ENCODE assay signal across 10 cellular contexts in the genomic region with DNA sequence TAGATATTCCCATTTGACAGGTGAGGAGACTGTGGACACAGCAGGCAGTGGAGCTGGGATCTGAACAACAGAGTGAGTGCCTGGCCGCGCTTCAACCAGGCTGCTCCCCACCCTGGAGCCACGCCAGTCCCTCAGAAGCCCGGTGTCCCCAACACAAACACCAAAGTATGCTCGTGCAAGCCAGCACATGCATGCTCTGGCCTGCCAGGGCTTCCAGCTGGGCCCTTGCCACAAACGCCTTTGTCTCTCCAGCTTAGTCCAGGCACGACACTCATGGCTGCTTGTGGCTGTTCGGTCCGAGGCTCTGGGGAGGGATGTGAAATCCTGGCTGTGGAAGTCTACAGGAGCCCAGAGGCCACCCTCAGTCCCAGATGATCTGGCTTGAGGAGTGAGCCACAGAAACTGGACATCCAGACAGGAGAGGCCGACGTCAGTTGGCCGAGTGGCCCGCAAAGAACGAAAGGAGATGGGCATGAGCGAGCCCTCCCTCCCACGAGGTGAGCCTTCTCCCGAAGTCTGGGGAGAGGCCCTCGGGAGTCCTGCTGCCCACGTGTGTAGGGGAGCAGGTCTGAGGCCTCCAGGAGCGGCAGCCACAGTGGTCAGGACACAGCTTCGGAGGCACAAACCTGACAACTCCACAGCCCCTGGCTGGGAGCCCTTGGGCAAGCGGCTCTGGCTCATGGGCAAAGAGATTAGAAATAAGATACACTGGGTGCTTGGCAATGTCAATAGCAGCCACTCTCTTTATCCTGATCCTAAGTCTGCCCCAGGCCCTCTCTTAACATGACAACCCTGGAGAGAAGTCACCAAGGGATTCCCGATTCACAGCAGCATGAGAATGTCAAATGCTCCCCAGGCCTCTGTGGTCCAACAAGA.
DNase-seq lines count a peak whose midpoint lies in the region; ATAC-seq and TF ChIP-seq lines count a peak whose summit lies in the region.
"Had no signal": no experiment of that assay in that cellular context is flagged by ENCODE, and none has a peak within 500 bp of the region (broad histone marks: within the 10 kb centered on the region; RNA-seq: fewer than 3 reads in every experiment).

No MANE protein-coding gene starts in this region.

- peak overlapping the region; percentile 61 for H3K27ac Mint-ChIP-seq in activated T-helper 17 cell treated with anti-CD3 and anti-CD28 coated beads, Interleukin-2, amount 50 U/mL, for 72 hours

- intact Hi-C loops in heart right ventricle (cut with DNase I), result loop anchor here in 2 of 10 donors (10.0 kb wide), 2 partner anchors 109 to 159 kb away; no protein-coding TSS in a partner anchor

- H3K4me1 Mint-ChIP-seq in activated T-helper 17 cell treated with anti-CD3 and anti-CD28 coated beads, Interleukin-2, amount 50 U/mL, for 72 hours, result peaks cover 24% of the 10 kb centered on the region

- peaks cover 66% of the 10 kb centered on the region for H3K36me3 Mint-ChIP-seq in activated T-helper 17 cell treated with anti-CD3 and anti-CD28 coated beads, Interleukin-2, amount 50 U/mL, for 72 hours (ENCODE audit: low read depth)

- no peaks in the 10 kb centered on the region for H3K9me3 ChIP-seq in heart right ventricle

- no peak for ATAC-seq in activated T-helper 17 cell treated with anti-CD3 and anti-CD28 coated beads, Interleukin-2, amount 50 U/mL, for 72 hours (replicated peaks)
- ATAC-seq in heart right ventricle, result peak; percentile 20 to 77 (median 47)

- peaks cover 0 to 36% (median 27%) of the 10 kb centered on the region in 9 donors for H3K4me1 ChIP-seq in heart right ventricle

- H3K9me3 Mint-ChIP-seq in activated T-helper 17 cell treated with anti-CD3 and anti-CD28 coated beads, Interleukin-2, amount 50 U/mL, for 72 hours, result no peaks in the 10 kb centered on the region

- no peaks in the 10 kb centered on the region for H3K27me3 ChIP-seq in heart right ventricle

- WGBS in heart right ventricle, 2 donors, result 66 to 75% methylated on average over 23 of the region's 23 CpGs

- H3K27ac ChIP-seq in heart right ventricle, result peak overlapping the region in 3 of 10 donors; percentile 16 to 21 (median 19)
- H3K27ac ChIP-seq in substantia nigra (ENCODE audit: low read depth, low read length, poor library complexity, severe bottlenecking), result no peak overlapping the region
- H3K27ac ChIP-seq: WERI-Rb-1 had no signal

- peaks cover 0 to 63% (median 52%) of the 10 kb centered on the region in 9 donors for H3K36me3 ChIP-seq in heart right ventricle

- H3K4me3 Mint-ChIP-seq in activated T-helper 17 cell treated with anti-CD3 and anti-CD28 coated beads, Interleukin-2, amount 50 U/mL, for 72 hours, result peak overlapping the region; percentile 55

- H3K4me3 ChIP-seq in heart right ventricle, result no peak overlapping the region

- TF ChIP-seq CTCF in heart right ventricle (IDR thresholded peaks at IDR 0.05), result no peak

- DNase-seq in NCI-H345 (lab: John Stamatoyannopoulos, UW) (peak; percentile 26), NCI-H345 treated with DMSO at 0.1 percent for 48 hours (lab: John Stamatoyannopoulos, UW; ENCODE audit: unreplicated experiment) (no peak), heart right ventricle (peak; percentile 33 to 41), substantia nigra (lab: John Stamatoyannopoulos, UW) (peak in 33 of 49 donors; percentile 8 to 75 (median 29)), OCI-M2 (lab: John Stamatoyannopoulos, UW; ENCODE audit: unreplicated experiment) (no peak), putamen (ENCODE audit: low spot score) (no peak), NCI-H2107 (lab: John Stamatoyannopoulos, UW) (no peak)
- DNase-seq: activated gamma-delta T cell, WERI-Rb-1 had no signal

- no peaks in the 10 kb centered on the region for H3K27me3 Mint-ChIP-seq in activated T-helper 17 cell treated with anti-CD3 and anti-CD28 coated beads, Interleukin-2, amount 50 U/mL, for 72 hours

Comparison
In these comparisons a context has a peak if more than half of its experiments do, and no peak if none do; other contexts are left out.
1. DNase-seq: peak in NCI-H345 (single experiment), heart right ventricle (2 of 2) and substantia nigra (33 of 49); none in NCI-H345 treated with DMSO at 0.1 percent for 48 hours (single experiment), OCI-M2 (single experiment), putamen (single experiment) and NCI-H2107 (single experiment).